Comparison of ENCODE assay signal across 9 cellular contexts in genomic region chr7:65981965-65982792, GRCh38. TPM values are rescaled to one million over a fixed set of nuclear protein-coding genes. Genes with fewer than 3 reads are reported as not detected.
DNase-seq lines count a peak whose midpoint lies in the region; ATAC-seq, FAIRE-seq and TF ChIP-seq lines count a peak whose summit lies in the region.
"Had no signal": no experiment of that assay in that cellular context is flagged by ENCODE, and none has a peak within 500 bp of the region (broad histone marks: within the 10 kb centered on the region; RNA-seq: fewer than 3 reads in every experiment).

TSS of gene GUSB (minus strand) at chr7:65982213. CDS start at chr7:65982183, 30 bp downstream.

- no peaks in the 10 kb centered on the region for H3K36me3 ChIP-seq in kidney (ENCODE audit: control insufficient read depth in 1 of 2, insufficient read depth in 2 of 2, low read length in 2 of 2)

- peak within 1 kb of the TSS; percentile 64 to 72 for H3K4me3 ChIP-seq in kidney (ENCODE audit: low read length in 2 of 2)

- H3K27ac ChIP-seq in kidney (ENCODE audit: low read depth in 2 of 2, low read length in 2 of 2), result peak within 1 kb of the TSS; percentile 33 to 69

- TF ChIP-seq CTCF in kidney (IDR thresholded peaks at IDR 0.05; ENCODE audit: borderline replicate concordance, extremely low read depth, insufficient read depth), result no peak

- H3K9me3 ChIP-seq in kidney (ENCODE audit: control insufficient read depth in 1 of 2, low read length in 2 of 2), result no peaks in the 10 kb centered on the region

- H3K9ac ChIP-seq in kidney (ENCODE audit: low read length in 2 of 2), result peak within 1 kb of the TSS; percentile 54 to 70

- no peak for FAIRE-seq in kidney (lab: Jason Lieb, UNC)
- FAIRE-seq: colon had no signal

- ATAC-seq in HG03439 (IDR thresholded peaks at IDR 0.05; ENCODE audit: unreplicated experiment), result peak; percentile 79

- intact Hi-C loops in kidney (cut with DNase I), result no loop called here

- peak; percentile 95 for DNase-seq in Ammon's horn (ENCODE audit: low spot score)
- DNase-seq in GM19238 (ENCODE audit: insufficient read length, low spot score), result peak; percentile 86
- DNase-seq in NCI-H510A treated with DMSO at 0.1 percent for 48 hours (lab: John Stamatoyannopoulos, UW), result peak; percentile 78
- peak; percentile 84 to 89 for DNase-seq in activated CD4-positive, alpha-beta T cell treated with anti-CD3 and anti-CD28 coated beads for 24 hours (ENCODE audit: low read depth in 2 of 2)
- DNase-seq in cerebellum (ENCODE audit: low spot score), result peak; percentile 96
- DNase-seq in kidney, result peak; percentile 97
- peak; percentile 76 to 88 for DNase-seq in stimulated activated CD4-positive, alpha-beta T cell treated with anti-CD3 and anti-CD28 coated beads, Interleukin-15, amount 100 ng/mL, for 1 hour (ENCODE audit: low read depth in 1 of 2, low spot score in 1 of 2)

- peaks cover 0 to 11% of the 10 kb centered on the region in 2 donors for H3K4me1 ChIP-seq in kidney (ENCODE audit: control insufficient read depth in 1 of 2, insufficient read depth in 1 of 2, low read depth in 1 of 2, low read length in 2 of 2)

RNA-seq across cellular contexts. Expression of gene GUSB, which starts in this region (rescaled TPM):
- 19.4 TPM for total RNA-seq in cerebellum
- total RNA-seq in kidney, result 60.1 TPM
- polyA plus RNA-seq in kidney (ENCODE audit: insufficient read depth, low read depth, low replicate concordance), result 61.8 TPM

Comparison
In these comparisons a context has a peak if more than half of its experiments do, and no peak if none do; other contexts are left out.
1. Peak in every context shown above with its lines: DNase-seq, ATAC-seq, H3K4me3 ChIP-seq and H3K27ac ChIP-seq.